1 cellular context compared by ENCODE assay signal in the genomic region with DNA sequence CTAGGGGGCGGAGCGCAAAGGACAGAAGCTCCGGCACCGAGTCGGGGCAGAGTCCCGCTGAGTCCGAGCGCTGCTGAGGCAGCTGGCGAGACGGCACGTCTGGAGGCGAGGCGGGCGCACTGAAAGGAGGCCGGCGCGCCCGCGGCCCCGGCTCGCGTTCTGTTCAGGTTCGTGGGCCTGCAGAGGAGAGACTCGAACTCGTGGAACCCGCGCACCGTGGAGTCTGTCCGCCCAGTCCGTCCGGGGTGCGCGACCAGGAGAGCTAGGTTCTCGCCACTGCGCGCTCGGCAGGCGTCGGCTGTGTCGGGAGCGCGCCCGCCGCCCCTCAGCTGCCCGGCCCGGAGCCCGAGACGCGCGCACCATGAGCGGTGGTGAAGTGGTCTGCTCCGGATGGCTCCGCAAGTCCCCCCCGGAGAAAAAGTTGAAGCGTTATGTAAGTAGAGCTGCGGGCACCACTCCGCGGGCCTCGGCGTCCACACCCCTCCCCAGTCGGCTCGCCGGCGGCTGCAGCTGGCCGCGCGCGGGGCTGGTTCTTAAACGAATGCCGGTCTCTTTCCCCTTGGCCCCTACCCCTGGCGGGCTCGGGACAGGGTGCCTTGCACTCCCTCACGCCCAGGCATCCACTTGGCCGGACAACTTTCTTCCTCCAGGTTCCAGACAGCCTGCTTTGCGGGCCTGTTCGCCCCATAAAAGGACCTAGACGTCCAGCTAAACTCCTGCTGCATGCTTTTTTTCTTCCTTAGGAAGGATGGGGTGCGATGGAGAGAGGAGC.
TF ChIP-seq lines count a peak whose summit lies in the region.

A gene (plus strand): TSS at position 49 of the 772 bp plus-strand sequence. CDS start 313 bp downstream, at position 362.

TF ChIP-seq in HepG2, 621 proteins besides CTCF, POLR2A, EP300 and RAD21 (continued from another document and continues in another):
- TF ChIP-seq, protein P1, sequence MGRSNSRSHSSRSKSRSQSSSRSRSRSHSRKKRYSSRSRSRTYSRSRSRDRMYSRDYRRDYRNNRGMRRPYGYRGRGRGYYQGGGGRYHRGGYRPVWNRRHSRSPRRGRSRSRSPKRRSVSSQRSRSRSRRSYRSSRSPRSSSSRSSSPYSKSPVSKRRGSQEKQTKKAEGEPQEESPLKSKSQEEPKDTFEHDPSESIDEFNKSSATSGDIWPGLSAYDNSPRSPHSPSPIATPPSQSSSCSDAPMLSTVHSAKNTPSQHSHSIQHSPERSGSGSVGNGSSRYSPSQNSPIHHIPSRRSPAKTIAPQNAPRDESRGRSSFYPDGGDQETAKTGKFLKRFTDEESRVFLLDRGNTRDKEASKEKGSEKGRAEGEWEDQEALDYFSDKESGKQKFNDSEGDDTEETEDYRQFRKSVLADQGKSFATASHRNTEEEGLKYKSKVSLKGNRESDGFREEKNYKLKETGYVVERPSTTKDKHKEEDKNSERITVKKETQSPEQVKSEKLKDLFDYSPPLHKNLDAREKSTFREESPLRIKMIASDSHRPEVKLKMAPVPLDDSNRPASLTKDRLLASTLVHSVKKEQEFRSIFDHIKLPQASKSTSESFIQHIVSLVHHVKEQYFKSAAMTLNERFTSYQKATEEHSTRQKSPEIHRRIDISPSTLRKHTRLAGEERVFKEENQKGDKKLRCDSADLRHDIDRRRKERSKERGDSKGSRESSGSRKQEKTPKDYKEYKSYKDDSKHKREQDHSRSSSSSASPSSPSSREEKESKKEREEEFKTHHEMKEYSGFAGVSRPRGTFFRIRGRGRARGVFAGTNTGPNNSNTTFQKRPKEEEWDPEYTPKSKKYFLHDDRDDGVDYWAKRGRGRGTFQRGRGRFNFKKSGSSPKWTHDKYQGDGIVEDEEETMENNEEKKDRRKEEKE (IDR thresholded peaks at IDR 0.05): no peak
- TF ChIP-seq, protein P2, sequence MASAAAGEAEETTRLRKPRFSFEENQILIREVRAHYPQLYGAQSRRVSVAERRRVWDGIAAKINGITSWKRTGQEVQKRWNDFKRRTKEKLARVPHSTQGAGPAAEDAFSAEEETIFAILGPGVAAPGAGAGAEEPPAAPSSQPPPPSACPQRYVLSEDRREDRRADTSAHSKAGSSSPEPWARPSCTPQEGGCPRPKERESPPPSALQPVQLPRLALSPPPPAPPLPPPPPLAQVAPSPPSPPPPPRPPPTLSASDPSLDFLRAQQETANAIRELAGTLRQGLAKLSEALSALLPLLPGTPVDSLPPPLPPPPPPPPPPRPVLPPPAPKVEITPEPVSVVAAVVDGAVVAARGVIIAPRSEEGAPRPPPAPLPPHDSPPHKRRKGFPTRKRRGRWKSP (CRISPR knock-in tag; IDR thresholded peaks at IDR 0.05): peak; percentile 17; the same call in 1 of the 2 replicates
- TF ChIP-seq SP4 (CRISPR knock-in tag; IDR thresholded peaks at IDR 0.05): peak; percentile 58; the same call in 1 of the 2 replicates
- TF ChIP-seq, protein P3, sequence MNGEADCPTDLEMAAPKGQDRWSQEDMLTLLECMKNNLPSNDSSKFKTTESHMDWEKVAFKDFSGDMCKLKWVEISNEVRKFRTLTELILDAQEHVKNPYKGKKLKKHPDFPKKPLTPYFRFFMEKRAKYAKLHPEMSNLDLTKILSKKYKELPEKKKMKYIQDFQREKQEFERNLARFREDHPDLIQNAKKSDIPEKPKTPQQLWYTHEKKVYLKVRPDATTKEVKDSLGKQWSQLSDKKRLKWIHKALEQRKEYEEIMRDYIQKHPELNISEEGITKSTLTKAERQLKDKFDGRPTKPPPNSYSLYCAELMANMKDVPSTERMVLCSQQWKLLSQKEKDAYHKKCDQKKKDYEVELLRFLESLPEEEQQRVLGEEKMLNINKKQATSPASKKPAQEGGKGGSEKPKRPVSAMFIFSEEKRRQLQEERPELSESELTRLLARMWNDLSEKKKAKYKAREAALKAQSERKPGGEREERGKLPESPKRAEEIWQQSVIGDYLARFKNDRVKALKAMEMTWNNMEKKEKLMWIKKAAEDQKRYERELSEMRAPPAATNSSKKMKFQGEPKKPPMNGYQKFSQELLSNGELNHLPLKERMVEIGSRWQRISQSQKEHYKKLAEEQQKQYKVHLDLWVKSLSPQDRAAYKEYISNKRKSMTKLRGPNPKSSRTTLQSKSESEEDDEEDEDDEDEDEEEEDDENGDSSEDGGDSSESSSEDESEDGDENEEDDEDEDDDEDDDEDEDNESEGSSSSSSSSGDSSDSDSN (CRISPR knock-in tag; IDR thresholded peaks at IDR 0.05): no peak; the same call in 1 of the 2 replicates
- no peak for TF ChIP-seq AGO1 (IDR thresholded peaks at IDR 0.05; ENCODE audit: low read depth, low read length, poor library complexity, severe bottlenecking)
- TF ChIP-seq, protein P4, sequence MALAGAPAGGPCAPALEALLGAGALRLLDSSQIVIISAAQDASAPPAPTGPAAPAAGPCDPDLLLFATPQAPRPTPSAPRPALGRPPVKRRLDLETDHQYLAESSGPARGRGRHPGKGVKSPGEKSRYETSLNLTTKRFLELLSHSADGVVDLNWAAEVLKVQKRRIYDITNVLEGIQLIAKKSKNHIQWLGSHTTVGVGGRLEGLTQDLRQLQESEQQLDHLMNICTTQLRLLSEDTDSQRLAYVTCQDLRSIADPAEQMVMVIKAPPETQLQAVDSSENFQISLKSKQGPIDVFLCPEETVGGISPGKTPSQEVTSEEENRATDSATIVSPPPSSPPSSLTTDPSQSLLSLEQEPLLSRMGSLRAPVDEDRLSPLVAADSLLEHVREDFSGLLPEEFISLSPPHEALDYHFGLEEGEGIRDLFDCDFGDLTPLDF (CRISPR knock-in tag; IDR thresholded peaks at IDR 0.05): peak; percentile 13; the same call in 1 of the 2 replicates
- TF ChIP-seq CHD2 (IDR thresholded peaks at IDR 0.05; ENCODE audit: low read depth, low read length): no peak
- TF ChIP-seq FOXA1 (IDR thresholded peaks at IDR 0.05): no peak
- TF ChIP-seq FOXA1 (CRISPR knock-in tag; IDR thresholded peaks at IDR 0.05): no peak
- no peak for TF ChIP-seq CBX2 (IDR thresholded peaks at IDR 0.05; ENCODE audit: low read depth, low read length)
- TF ChIP-seq CBX2 (CRISPR knock-in tag; IDR thresholded peaks at IDR 0.05; ENCODE audit: low read depth): no peak
- TF ChIP-seq, protein P5, sequence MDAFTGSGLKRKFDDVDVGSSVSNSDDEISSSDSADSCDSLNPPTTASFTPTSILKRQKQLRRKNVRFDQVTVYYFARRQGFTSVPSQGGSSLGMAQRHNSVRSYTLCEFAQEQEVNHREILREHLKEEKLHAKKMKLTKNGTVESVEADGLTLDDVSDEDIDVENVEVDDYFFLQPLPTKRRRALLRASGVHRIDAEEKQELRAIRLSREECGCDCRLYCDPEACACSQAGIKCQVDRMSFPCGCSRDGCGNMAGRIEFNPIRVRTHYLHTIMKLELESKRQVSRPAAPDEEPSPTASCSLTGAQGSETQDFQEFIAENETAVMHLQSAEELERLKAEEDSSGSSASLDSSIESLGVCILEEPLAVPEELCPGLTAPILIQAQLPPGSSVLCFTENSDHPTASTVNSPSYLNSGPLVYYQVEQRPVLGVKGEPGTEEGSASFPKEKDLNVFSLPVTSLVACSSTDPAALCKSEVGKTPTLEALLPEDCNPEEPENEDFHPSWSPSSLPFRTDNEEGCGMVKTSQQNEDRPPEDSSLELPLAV (CRISPR knock-in tag; conservative IDR thresholded peaks at IDR 0.05; ENCODE audit: low read depth): no peak
- peak; percentile 50 for TF ChIP-seq ZFX (CRISPR knock-in tag; IDR thresholded peaks at IDR 0.05; ENCODE audit: low read depth)
- no peak for TF ChIP-seq ELF1 (CRISPR knock-in tag; IDR thresholded peaks at IDR 0.05)
- TF ChIP-seq, protein P6, sequence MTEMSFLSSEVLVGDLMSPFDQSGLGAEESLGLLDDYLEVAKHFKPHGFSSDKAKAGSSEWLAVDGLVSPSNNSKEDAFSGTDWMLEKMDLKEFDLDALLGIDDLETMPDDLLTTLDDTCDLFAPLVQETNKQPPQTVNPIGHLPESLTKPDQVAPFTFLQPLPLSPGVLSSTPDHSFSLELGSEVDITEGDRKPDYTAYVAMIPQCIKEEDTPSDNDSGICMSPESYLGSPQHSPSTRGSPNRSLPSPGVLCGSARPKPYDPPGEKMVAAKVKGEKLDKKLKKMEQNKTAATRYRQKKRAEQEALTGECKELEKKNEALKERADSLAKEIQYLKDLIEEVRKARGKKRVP (CRISPR knock-in tag; IDR thresholded peaks at IDR 0.05): 0 out of 4 replicates have a peak, but pooled peaks of 1 of the 2 experiments have one; percentile 15
- peak; percentile 13; the same call in 1 of the 2 replicates for TF ChIP-seq ARNTL (CRISPR knock-in tag; IDR thresholded peaks at IDR 0.05)
- no peak; the same call in 1 of the 2 replicates for TF ChIP-seq FOSL1 (CRISPR knock-in tag; IDR thresholded peaks at IDR 0.05; ENCODE audit: borderline replicate concordance)
- TF ChIP-seq, protein P7, sequence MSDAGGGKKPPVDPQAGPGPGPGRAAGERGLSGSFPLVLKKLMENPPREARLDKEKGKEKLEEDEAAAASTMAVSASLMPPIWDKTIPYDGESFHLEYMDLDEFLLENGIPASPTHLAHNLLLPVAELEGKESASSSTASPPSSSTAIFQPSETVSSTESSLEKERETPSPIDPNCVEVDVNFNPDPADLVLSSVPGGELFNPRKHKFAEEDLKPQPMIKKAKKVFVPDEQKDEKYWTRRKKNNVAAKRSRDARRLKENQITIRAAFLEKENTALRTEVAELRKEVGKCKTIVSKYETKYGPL (CRISPR knock-in tag; IDR thresholded peaks at IDR 0.05): 0 out of 2 replicates have a peak, but pooled peaks have one; percentile 21
- peak; percentile 49 for TF ChIP-seq PHF21A (CRISPR knock-in tag; IDR thresholded peaks at IDR 0.05)
- TF ChIP-seq, protein P8, sequence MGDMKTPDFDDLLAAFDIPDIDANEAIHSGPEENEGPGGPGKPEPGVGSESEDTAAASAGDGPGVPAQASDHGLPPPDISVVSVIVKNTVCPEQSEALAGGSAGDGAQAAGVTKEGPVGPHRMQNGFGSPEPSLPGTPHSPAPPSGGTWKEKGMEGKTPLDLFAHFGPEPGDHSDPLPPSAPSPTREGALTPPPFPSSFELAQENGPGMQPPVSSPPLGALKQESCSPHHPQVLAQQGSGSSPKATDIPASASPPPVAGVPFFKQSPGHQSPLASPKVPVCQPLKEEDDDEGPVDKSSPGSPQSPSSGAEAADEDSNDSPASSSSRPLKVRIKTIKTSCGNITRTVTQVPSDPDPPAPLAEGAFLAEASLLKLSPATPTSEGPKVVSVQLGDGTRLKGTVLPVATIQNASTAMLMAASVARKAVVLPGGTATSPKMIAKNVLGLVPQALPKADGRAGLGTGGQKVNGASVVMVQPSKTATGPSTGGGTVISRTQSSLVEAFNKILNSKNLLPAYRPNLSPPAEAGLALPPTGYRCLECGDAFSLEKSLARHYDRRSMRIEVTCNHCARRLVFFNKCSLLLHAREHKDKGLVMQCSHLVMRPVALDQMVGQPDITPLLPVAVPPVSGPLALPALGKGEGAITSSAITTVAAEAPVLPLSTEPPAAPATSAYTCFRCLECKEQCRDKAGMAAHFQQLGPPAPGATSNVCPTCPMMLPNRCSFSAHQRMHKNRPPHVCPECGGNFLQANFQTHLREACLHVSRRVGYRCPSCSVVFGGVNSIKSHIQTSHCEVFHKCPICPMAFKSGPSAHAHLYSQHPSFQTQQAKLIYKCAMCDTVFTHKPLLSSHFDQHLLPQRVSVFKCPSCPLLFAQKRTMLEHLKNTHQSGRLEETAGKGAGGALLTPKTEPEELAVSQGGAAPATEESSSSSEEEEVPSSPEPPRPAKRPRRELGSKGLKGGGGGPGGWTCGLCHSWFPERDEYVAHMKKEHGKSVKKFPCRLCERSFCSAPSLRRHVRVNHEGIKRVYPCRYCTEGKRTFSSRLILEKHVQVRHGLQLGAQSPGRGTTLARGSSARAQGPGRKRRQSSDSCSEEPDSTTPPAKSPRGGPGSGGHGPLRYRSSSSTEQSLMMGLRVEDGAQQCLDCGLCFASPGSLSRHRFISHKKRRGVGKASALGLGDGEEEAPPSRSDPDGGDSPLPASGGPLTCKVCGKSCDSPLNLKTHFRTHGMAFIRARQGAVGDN (CRISPR knock-in tag; IDR thresholded peaks at IDR 0.05): peak; percentile 42
- peak; percentile 59 for TF ChIP-seq KDM2A (CRISPR knock-in tag; IDR thresholded peaks at IDR 0.05; ENCODE audit: borderline replicate concordance, low read depth)
- no peak for TF ChIP-seq ZNF264 (CRISPR knock-in tag; IDR thresholded peaks at IDR 0.05)
- no peak for TF ChIP-seq ZNF772 (CRISPR knock-in tag; IDR thresholded peaks at IDR 0.05)
- TF ChIP-seq, protein P9, sequence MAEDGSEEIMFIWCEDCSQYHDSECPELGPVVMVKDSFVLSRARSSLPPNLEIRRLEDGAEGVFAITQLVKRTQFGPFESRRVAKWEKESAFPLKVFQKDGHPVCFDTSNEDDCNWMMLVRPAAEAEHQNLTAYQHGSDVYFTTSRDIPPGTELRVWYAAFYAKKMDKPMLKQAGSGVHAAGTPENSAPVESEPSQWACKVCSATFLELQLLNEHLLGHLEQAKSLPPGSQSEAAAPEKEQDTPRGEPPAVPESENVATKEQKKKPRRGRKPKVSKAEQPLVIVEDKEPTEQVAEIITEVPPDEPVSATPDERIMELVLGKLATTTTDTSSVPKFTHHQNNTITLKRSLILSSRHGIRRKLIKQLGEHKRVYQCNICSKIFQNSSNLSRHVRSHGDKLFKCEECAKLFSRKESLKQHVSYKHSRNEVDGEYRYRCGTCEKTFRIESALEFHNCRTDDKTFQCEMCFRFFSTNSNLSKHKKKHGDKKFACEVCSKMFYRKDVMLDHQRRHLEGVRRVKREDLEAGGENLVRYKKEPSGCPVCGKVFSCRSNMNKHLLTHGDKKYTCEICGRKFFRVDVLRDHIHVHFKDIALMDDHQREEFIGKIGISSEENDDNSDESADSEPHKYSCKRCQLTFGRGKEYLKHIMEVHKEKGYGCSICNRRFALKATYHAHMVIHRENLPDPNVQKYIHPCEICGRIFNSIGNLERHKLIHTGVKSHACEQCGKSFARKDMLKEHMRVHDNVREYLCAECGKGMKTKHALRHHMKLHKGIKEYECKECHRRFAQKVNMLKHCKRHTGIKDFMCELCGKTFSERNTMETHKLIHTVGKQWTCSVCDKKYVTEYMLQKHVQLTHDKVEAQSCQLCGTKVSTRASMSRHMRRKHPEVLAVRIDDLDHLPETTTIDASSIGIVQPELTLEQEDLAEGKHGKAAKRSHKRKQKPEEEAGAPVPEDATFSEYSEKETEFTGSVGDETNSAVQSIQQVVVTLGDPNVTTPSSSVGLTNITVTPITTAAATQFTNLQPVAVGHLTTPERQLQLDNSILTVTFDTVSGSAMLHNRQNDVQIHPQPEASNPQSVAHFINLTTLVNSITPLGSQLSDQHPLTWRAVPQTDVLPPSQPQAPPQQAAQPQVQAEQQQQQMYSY (CRISPR knock-in tag; IDR thresholded peaks at IDR 0.05): no peak
- no peak; the same call in 1 of the 2 replicates for TF ChIP-seq ZNF616 (CRISPR knock-in tag; IDR thresholded peaks at IDR 0.05; ENCODE audit: low read depth)
- TF ChIP-seq CCDC6 (CRISPR knock-in tag; IDR thresholded peaks at IDR 0.05): no peak; the same call in none of the 2 replicates
- no peak for TF ChIP-seq SNAPC2 (CRISPR knock-in tag; IDR thresholded peaks at IDR 0.05)
- no peak for TF ChIP-seq POLR2AphosphoS2 (IDR thresholded peaks at IDR 0.05; ENCODE audit: low read depth, low read length)
- TF ChIP-seq CEBPB (IDR thresholded peaks at IDR 0.05; ENCODE audit: borderline replicate concordance, low read depth, low read length): no peak
- peak; percentile 76; the same call in 1 of the 2 replicates for TF ChIP-seq ADNP (CRISPR knock-in tag; IDR thresholded peaks at IDR 0.05)
- TF ChIP-seq NFRKB (IDR thresholded peaks at IDR 0.05): no peak
- TF ChIP-seq ZSCAN20 (CRISPR knock-in tag; IDR thresholded peaks at IDR 0.05; ENCODE audit: borderline replicate concordance): 0 out of 2 replicates have a peak, but pooled peaks have one; percentile 7
- no peak for TF ChIP-seq CEBPG (CRISPR knock-in tag; IDR thresholded peaks at IDR 0.05)
- no peak for TF ChIP-seq HNRNPUL1 (IDR thresholded peaks at IDR 0.05; ENCODE audit: low read depth, low read length)
- no peak for TF ChIP-seq MIER2 (CRISPR knock-in tag; IDR thresholded peaks at IDR 0.05)
- TF ChIP-seq ZNF709 (CRISPR knock-in tag; IDR thresholded peaks at IDR 0.05): no peak; the same call in 1 of the 2 replicates
- no peak for TF ChIP-seq ZBTB1 (CRISPR knock-in tag; IDR thresholded peaks at IDR 0.05; ENCODE audit: borderline replicate concordance)
- TF ChIP-seq ZNF235 (CRISPR knock-in tag; IDR thresholded peaks at IDR 0.05; ENCODE audit: borderline replicate concordance): no peak
- no peak for TF ChIP-seq RXRB (CRISPR knock-in tag; IDR thresholded peaks at IDR 0.05; ENCODE audit: borderline replicate concordance)
